Comparison of ENCODE assay signal across 26 cellular contexts in genomic region chr14:105261781-105262180, GRCh38.
"Had no signal": no experiment of that assay in that cellular context is flagged by ENCODE, and none has a peak within 500 bp of the region (broad histone marks: within the 10 kb centered on the region; RNA-seq: fewer than 3 reads in every experiment).

No MANE protein-coding gene starts in this region.

- H3K4me1 Mint-ChIP-seq: activated CD8-positive, alpha-beta memory T cell treated with anti-CD3 and anti-CD28 coated beads, Interleukin-2, amount 10 ng/mL, durations not matched to agents 7 days and 5 days; endodermal cell; mesothelial cell of epicardium had no signal

- H3K9me3 ChIP-seq: left lung, tibial artery had no signal

- DNase-seq: activated CD4-positive, alpha-beta T cell treated with anti-CD3 and anti-CD28 coated beads, Interleukin-2, amount 10 ng/mL, durations not matched to agents 7 days and 5 days; activated CD4-positive, CD25-positive, alpha-beta regulatory T cell treated with anti-CD3 and anti-CD28 coated beads, Interleukin-2, amount 50 U/mL, for 72 hours; activated CD8-positive, alpha-beta memory T cell treated with anti-CD3 and anti-CD28 coated beads, Interleukin-2, amount 10 ng/mL, durations not matched to agents 7 days and 5 days; activated CD8-positive, alpha-beta T cell treated with anti-CD3 and anti-CD28 coated beads for 36 hours; activated effector memory CD4-positive, alpha-beta T cell treated with anti-CD3 and anti-CD28 coated beads, Interleukin-2, amount 50 U/mL, for 16 hours; activated naive CD4-positive, alpha-beta T cell treated with anti-CD3 and anti-CD28 coated beads, Interleukin-2, amount 10 ng/mL, durations not matched to agents 7 days and 5 days; activated T-cell treated with anti-CD3 and anti-CD28 coated beads for 4 hours; amygdala; cerebellar nuclear complex; cortex of kidney; endodermal cell; immature natural killer cell; mammary epithelial cell; nephron progenitor cell; nucleus accumbens; stimulated activated CD4-positive, alpha-beta T cell treated with anti-CD3 and anti-CD28 coated beads, Interleukin-12 subunit alpha, Interleukin-12 subunit beta, amount 100 ng/mL, for 4 hours; stimulated activated CD4-positive, alpha-beta T cell treated with anti-CD3 and anti-CD28 coated beads, Interleukin-4, amount 100 ng/mL, for 4 hours; stimulated activated naive CD8-positive, alpha-beta T cell treated with anti-CD3 and anti-CD28 coated beads, Interleukin-15, Interleukin-2, amounts not matched to agents 100 U/mL and 50 U/mL, for 24 hours; substantia nigra; SW 1271; WERI-Rb-1 had no signal

- H3K4me1 ChIP-seq: left lung, tibial artery had no signal

- H3K4me3 ChIP-seq: hepatocyte, left lung, tibial artery had no signal

- H3K27me3 ChIP-seq: hepatocyte, left lung, tibial artery had no signal

- H3K4me2 ChIP-seq: hepatocyte had no signal

- H3K36me3 Mint-ChIP-seq: immature natural killer cell had no signal

- H3K27ac Mint-ChIP-seq: activated CD8-positive, alpha-beta memory T cell treated with anti-CD3 and anti-CD28 coated beads, Interleukin-2, amount 10 ng/mL, durations not matched to agents 7 days and 5 days; activated CD8-positive, alpha-beta T cell treated with anti-CD3 and anti-CD28 coated beads for 36 hours; activated naive CD4-positive, alpha-beta T cell treated with anti-CD3 and anti-CD28 coated beads, Interleukin-2, amount 10 ng/mL, durations not matched to agents 7 days and 5 days; endodermal cell; immature natural killer cell; mesothelial cell of epicardium; nephron progenitor cell; progenitor cell of endocrine pancreas had no signal

- H3K27ac ChIP-seq: hepatocyte, left lung, tibial artery had no signal

- H3K4me3 Mint-ChIP-seq: activated CD4-positive, alpha-beta T cell treated with anti-CD3 and anti-CD28 coated beads, Interleukin-2, amount 10 ng/mL, durations not matched to agents 7 days and 5 days; activated CD8-positive, alpha-beta memory T cell treated with anti-CD3 and anti-CD28 coated beads, Interleukin-2, amount 10 ng/mL, durations not matched to agents 7 days and 5 days; activated CD8-positive, alpha-beta T cell treated with anti-CD3 and anti-CD28 coated beads for 36 hours; activated naive CD4-positive, alpha-beta T cell treated with anti-CD3 and anti-CD28 coated beads, Interleukin-2, amount 10 ng/mL, durations not matched to agents 7 days and 5 days; endodermal cell; immature natural killer cell; mesothelial cell of epicardium; nephron progenitor cell had no signal

- H3K27me3 Mint-ChIP-seq: activated CD4-positive, alpha-beta T cell treated with anti-CD3 and anti-CD28 coated beads, Interleukin-2, amount 10 ng/mL, durations not matched to agents 7 days and 5 days; activated CD8-positive, alpha-beta memory T cell treated with anti-CD3 and anti-CD28 coated beads, Interleukin-2, amount 10 ng/mL, durations not matched to agents 7 days and 5 days; activated CD8-positive, alpha-beta T cell treated with anti-CD3 and anti-CD28 coated beads for 36 hours; activated naive CD4-positive, alpha-beta T cell treated with anti-CD3 and anti-CD28 coated beads, Interleukin-2, amount 10 ng/mL, durations not matched to agents 7 days and 5 days; progenitor cell of endocrine pancreas had no signal

- ATAC-seq: activated CD8-positive, alpha-beta memory T cell treated with anti-CD3 and anti-CD28 coated beads, Interleukin-2, amount 10 ng/mL, durations not matched to agents 7 days and 5 days; activated CD8-positive, alpha-beta T cell treated with anti-CD3 and anti-CD28 coated beads for 36 hours; left lung; stimulated activated naive CD8-positive, alpha-beta T cell treated with anti-CD3 and anti-CD28 coated beads, Interleukin-15, Interleukin-2, amounts not matched to agents 100 U/mL and 50 U/mL, for 24 hours had no signal
